12 cellular contexts compared by ENCODE assay signal in the genomic region with DNA sequence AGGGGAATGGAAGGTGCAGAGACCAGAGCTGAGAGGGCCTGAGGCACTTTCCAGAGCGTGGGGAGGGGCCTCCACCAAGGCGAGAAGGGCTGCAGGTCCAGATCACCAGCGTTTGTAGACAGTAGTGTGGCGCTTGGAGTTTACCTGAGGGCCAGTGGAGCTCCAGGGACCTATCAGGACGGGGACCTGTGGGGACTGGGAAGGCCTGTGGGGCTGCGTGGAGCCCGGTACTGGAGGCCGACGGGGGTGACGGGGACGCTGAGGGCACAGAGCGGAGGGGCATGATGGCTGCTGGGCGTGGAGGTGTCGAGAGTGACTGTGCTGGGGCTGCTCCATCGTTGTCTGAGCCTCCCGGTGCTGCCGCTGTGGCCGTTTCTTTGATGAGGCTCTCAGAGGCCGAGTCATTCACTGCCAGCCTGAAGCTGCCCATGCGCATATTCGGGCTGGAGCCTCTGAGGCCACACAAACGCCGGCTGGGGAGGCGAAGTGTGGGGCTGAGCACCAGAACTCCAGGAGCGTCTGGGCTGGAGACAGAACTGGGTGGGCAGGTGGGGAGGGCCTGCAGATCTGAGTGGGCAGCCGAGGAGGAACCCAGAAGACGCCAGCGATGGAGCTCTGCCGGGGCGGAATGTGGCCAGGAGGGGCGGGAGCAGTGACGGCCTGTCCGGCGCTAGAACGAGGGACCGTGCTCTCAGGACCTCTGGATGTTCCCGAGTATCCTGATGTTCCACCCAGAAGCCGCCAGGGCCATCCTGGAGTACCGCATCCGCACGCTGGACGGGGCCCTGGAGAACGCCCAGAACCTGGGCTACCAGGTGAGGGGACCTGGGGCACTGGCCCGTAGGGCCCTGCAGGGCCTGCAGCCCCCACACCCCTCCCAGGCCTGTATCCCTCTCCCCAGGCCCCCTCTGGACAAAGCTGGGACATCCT. TPM values are rescaled to one million over a fixed set of nuclear protein-coding genes. Genes with fewer than 3 reads are reported as not detected.
DNase-seq lines count a peak whose midpoint lies in the region; ATAC-seq and TF ChIP-seq lines count a peak whose summit lies in the region.
"Had no signal": no experiment of that assay in that cellular context is flagged by ENCODE, and none has a peak within 500 bp of the region (broad histone marks: within the 10 kb centered on the region; RNA-seq: fewer than 3 reads in every experiment).

No MANE protein-coding gene starts in this region.

- H3K4me1 ChIP-seq in ovary (ENCODE audit: insufficient read depth): no peaks in the 10 kb centered on the region

- H3K36me3 ChIP-seq in ovary: no peaks in the 10 kb centered on the region
- H3K36me3 ChIP-seq: MG63 had no signal

- H3K36me3 Mint-ChIP-seq in T-cell (peaks cover 2% of the 10 kb centered on the region), glutamatergic neuron (ENCODE audit: unreplicated experiment) (no peaks in the 10 kb centered on the region)

- CTCF ChIA-PET in T-cell (lab: Charles Lee): no interaction called here

- TF ChIP-seq POLR2A in ovary (IDR thresholded peaks at IDR 0.05): no peak

- H3K27ac Mint-ChIP-seq in T-cell (peak overlapping the region; percentile 54 to 79), glutamatergic neuron (ENCODE audit: unreplicated experiment) (no peak overlapping the region)

- H3K9me3 Mint-ChIP-seq in T-cell: no peaks in the 10 kb centered on the region
- H3K9me3 Mint-ChIP-seq in glutamatergic neuron (ENCODE audit: unreplicated experiment): peaks cover 2% of the 10 kb centered on the region

- POLR2A ChIA-PET in T-cell (lab: Charles Lee): no interaction called here

- H3K4me1 Mint-ChIP-seq in T-cell: peaks cover 25 to 34% (median 26%) of the 10 kb centered on the region in 3 donors
- H3K4me1 Mint-ChIP-seq in glutamatergic neuron (ENCODE audit: low read depth, unreplicated experiment): no peaks in the 10 kb centered on the region

- no peaks in the 10 kb centered on the region for H3K9me3 ChIP-seq in ovary
- H3K9me3 ChIP-seq: MG63, mucosa of descending colon, Peyer's patch had no signal

- H3K27ac ChIP-seq in ovary: no peak overlapping the region

- H3K4me3 ChIP-seq in ovary: no peak overlapping the region
- H3K4me3 ChIP-seq: MG63, mucosa of descending colon, Peyer's patch had no signal

- TF ChIP-seq CTCF in glutamatergic neuron (IDR thresholded peaks at IDR 0.05; ENCODE audit: partially characterized antibody, unreplicated experiment) (no peak), ovary (IDR thresholded peaks at IDR 0.05) (no peak)

- no peak for TF ChIP-seq EP300 in ovary (IDR thresholded peaks at IDR 0.05)

- DNase-seq in ELF-1 (ENCODE audit: low read depth, low spot score) (peak; percentile 64), T-cell (peak in 2 of 34 experiments; percentile 3 to 23), glutamatergic neuron (peak; percentile 18), ovary (peak in 3 of 5 donors; percentile 9 to 37 (median 17)), NCI-H1105 (lab: John Stamatoyannopoulos, UW) (no peak), NCI-H748 (lab: John Stamatoyannopoulos, UW; ENCODE audit: unreplicated experiment) (no peak)
- DNase-seq in stimulated activated naive CD4-positive, alpha-beta T cell treated with Interleukin-2 at 50 U/mL for 16 hours (lab: John Stamatoyannopoulos, UW): no peak
- DNase-seq: anterior cingulate cortex, MG63, small intestine had no signal

- intact Hi-C loops in ovary (cut with DNase I): loop anchor here in 2 of 4 donors (5.0 kb wide), 2 partner anchors 76 to 86 kb away; partner anchors contain the start of gene B4GALNT4 (in 1 of the 2)

- H3K27me3 ChIP-seq in ovary: no peaks in the 10 kb centered on the region
- H3K27me3 ChIP-seq: Peyer's patch had no signal

- ATAC-seq in T-cell (replicated peaks in 1 of 4): no peak
- ATAC-seq: mucosa of descending colon had no signal

- H3K4me3 Mint-ChIP-seq in T-cell (peak overlapping the region; percentile 21 to 86 (median 35)), glutamatergic neuron (ENCODE audit: unreplicated experiment) (no peak overlapping the region)

- 86 to 89% (median 87%) methylated on average over 43 to 44 of the region's 44 CpGs for WGBS in ovary, 3 donors

- H3K27me3 Mint-ChIP-seq in T-cell (no peaks in the 10 kb centered on the region), glutamatergic neuron (ENCODE audit: unreplicated experiment) (peaks cover 11% of the 10 kb centered on the region)

RNA-seq across cellular contexts. Expression of gene PGGHG, which starts 2.6 kb away (rescaled TPM):
- total RNA-seq in T-cell: 100 to 1,000 TPM; 252 to 818 (median 459) TPM
- 14.4 TPM for total RNA-seq in glutamatergic neuron (ENCODE audit: unreplicated experiment)
- total RNA-seq in ovary: 10 to 100 TPM in 4 of 7 donors, 1 to 10 TPM in 3; 3.3 to 21.3 (median 10.6) TPM
- 1 to 10 TPM in 1 of 2 donors, under 1 TPM in 1; 0.25 to 6.1 TPM for polyA plus RNA-seq in ovary

RNA-seq across cellular contexts. Expression of gene IFITM5, which starts 7.8 kb away (rescaled TPM):
- total RNA-seq in T-cell (not detected), glutamatergic neuron (ENCODE audit: unreplicated experiment) (not detected), ovary (not detected)
- polyA plus RNA-seq in ovary: not detected
- total RNA-seq: mucosa of descending colon, Peyer's patch had no signal
- polyA plus RNA-seq: small intestine had no signal

RNA-seq across cellular contexts. Expression of gene NLRP6, which starts 13.3 kb away (rescaled TPM):
- total RNA-seq in T-cell: 10 to 100 TPM in 3 of 5 donors, 1 to 10 TPM in 2; 6.7 to 27.7 (median 20.9) TPM
- total RNA-seq in glutamatergic neuron (ENCODE audit: unreplicated experiment): not detected
- total RNA-seq in ovary: 1 to 10 TPM in 1 of 7 donors, under 1 TPM in 4, not detected in 2; 0.15 to 1.1 (median 0.20) TPM
- polyA plus RNA-seq in ovary: under 1 TPM in 1 of 2 donors, not detected in 1; 0.02 TPM

RNA-seq across cellular contexts. Expression of gene IFITM2, which starts 16.1 kb away (rescaled TPM):
- total RNA-seq in T-cell (100 to 1,000 TPM; 276 to 654 (median 359) TPM), glutamatergic neuron (ENCODE audit: unreplicated experiment) (2.5 TPM), ovary (1,000 to 10,000 TPM in 1 of 7 donors, 100 to 1,000 TPM in 6; 207 to 1,149 (median 546) TPM)
- 100 to 1,000 TPM; 306 to 616 TPM for polyA plus RNA-seq in ovary

RNA-seq across cellular contexts. Expression of gene IFITM1, which starts 22.3 kb away (rescaled TPM):
- total RNA-seq in T-cell: 100 to 1,000 TPM; 201 to 427 (median 243) TPM
- 2.6 TPM for total RNA-seq in glutamatergic neuron (ENCODE audit: unreplicated experiment)
- 100 to 1,000 TPM; 317 to 760 (median 496) TPM for total RNA-seq in ovary
- polyA plus RNA-seq in ovary: 100 to 1,000 TPM; 211 to 748 TPM

Comparison
In these comparisons a context has a peak if more than half of its experiments do, and no peak if none do; other contexts are left out.
1. DNase-seq: peak in ELF-1 (single experiment), glutamatergic neuron (single experiment) and ovary (3 of 5); none in NCI-H1105 (single experiment), NCI-H748 (single experiment) and stimulated activated naive CD4-positive, alpha-beta T cell treated with Interleukin-2 at 50 U/mL for 16 hours (single experiment).
2. RNA of gene PGGHG, which starts 2.6 kb away (total RNA-seq): 252 to 818 TPM in T-cell; 14.4 TPM in glutamatergic neuron (single experiment) and 3.3 to 21.3 TPM in ovary; every median in the first group is over 10 times any median in the second.